In the genomic region with DNA sequence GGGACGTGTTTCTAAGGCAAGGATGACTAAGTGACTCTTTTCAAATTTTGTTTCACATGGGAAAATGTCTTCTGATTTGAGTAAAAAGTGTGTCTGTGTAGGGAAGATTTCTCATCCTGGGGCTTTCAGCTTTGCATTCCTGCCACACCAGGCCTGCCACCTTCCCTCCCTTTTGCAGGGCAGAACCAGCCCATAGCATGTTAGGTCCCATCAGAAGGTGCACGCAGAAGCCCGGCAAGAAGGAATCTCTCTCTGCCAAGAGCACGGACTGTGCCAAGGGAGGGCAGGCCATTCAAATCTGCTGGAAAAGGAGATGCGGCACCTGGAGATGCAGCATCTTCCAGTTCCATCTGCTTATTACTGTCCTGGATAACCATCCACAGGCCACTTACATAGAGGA, we compare ENCODE assay signal across 1 cellular context.
TF ChIP-seq lines count a peak whose summit lies in the region.

No MANE protein-coding gene starts in this region.

TF ChIP-seq in GM23338, 12 proteins besides CTCF, POLR2A, EP300 and RAD21 (continued from another document):
- TF ChIP-seq, protein P1, sequence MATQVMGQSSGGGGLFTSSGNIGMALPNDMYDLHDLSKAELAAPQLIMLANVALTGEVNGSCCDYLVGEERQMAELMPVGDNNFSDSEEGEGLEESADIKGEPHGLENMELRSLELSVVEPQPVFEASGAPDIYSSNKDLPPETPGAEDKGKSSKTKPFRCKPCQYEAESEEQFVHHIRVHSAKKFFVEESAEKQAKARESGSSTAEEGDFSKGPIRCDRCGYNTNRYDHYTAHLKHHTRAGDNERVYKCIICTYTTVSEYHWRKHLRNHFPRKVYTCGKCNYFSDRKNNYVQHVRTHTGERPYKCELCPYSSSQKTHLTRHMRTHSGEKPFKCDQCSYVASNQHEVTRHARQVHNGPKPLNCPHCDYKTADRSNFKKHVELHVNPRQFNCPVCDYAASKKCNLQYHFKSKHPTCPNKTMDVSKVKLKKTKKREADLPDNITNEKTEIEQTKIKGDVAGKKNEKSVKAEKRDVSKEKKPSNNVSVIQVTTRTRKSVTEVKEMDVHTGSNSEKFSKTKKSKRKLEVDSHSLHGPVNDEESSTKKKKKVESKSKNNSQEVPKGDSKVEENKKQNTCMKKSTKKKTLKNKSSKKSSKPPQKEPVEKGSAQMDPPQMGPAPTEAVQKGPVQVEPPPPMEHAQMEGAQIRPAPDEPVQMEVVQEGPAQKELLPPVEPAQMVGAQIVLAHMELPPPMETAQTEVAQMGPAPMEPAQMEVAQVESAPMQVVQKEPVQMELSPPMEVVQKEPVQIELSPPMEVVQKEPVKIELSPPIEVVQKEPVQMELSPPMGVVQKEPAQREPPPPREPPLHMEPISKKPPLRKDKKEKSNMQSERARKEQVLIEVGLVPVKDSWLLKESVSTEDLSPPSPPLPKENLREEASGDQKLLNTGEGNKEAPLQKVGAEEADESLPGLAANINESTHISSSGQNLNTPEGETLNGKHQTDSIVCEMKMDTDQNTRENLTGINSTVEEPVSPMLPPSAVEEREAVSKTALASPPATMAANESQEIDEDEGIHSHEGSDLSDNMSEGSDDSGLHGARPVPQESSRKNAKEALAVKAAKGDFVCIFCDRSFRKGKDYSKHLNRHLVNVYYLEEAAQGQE (IDR thresholded peaks at IDR 0.05; ENCODE audit: unreplicated experiment): no peak
- TF ChIP-seq ZNF331 (CRISPR knock-in tag; IDR thresholded peaks at IDR 0.05; ENCODE audit: low read depth) (no peak), POLR2AphosphoS5 (IDR thresholded peaks at IDR 0.05; ENCODE audit: low read depth) (no peak), NANOG (IDR thresholded peaks at IDR 0.05; ENCODE audit: borderline replicate concordance) (no peak), JUNB (IDR thresholded peaks at IDR 0.05; ENCODE audit: unreplicated experiment) (no peak)
